ENCODE assay signal across 30 cellular contexts in the genomic region with DNA sequence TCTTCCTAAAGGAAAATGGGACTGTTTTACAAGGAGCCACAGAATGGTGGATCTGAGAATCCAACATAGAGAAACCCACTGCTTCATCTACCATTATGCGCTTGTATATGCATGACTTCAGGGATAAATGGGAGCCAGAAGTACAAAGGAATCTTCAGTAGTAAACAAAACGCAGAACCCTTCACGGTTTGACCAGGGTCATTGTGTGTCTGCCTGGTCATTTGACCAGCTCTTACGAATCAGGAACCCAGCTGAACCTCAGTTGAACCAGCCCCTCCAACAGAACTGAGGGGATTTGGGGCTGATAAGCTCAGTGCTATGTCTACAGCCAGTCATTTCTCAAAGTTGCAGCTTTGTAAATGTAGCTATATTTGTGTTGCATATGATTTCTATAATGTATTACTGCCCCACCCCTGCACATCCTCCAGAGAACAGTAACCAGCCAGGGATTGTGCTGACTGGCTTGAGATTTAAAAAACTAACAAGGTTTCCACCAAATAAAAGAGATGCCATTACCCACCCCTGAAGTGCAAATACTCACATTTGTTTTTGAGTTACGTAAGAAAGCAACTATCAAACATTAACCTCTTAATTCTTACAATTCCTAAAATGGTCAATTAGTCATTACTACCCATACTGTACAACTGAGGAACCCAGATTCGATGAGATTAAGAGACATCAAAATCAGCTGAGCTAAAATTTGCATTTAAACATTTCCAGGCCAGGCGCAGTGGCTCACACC. TPM values are rescaled to one million over a fixed set of nuclear protein-coding genes. Genes with fewer than 3 reads are reported as not detected.
DNase-seq lines count a peak whose midpoint lies in the region; ATAC-seq and TF ChIP-seq lines count a peak whose summit lies in the region.
"Had no signal": no experiment of that assay in that cellular context is flagged by ENCODE, and none has a peak within 500 bp of the region (broad histone marks: within the 10 kb centered on the region; RNA-seq: fewer than 3 reads in every experiment).

No MANE protein-coding gene starts in this region.

- H3K27me3 Mint-ChIP-seq in H9 (ENCODE audit: low read depth) = no peaks in the 10 kb centered on the region; the same call in 1 of the 2 replicates
- H3K27me3 Mint-ChIP-seq in activated CD8-positive, alpha-beta T cell treated with anti-CD3 and anti-CD28 coated beads, Interleukin-2, amount 10 ng/mL, durations not matched to agents 7 days and 5 days (ENCODE audit: low read depth) = peaks cover 19% of the 10 kb centered on the region

- H3K27ac Mint-ChIP-seq in H9 = peak overlapping the region in 2 of 3 experiments; percentile 28 to 50; a peak in 4 of 7 replicates
- H3K27ac Mint-ChIP-seq in activated CD8-positive, alpha-beta T cell treated with anti-CD3 and anti-CD28 coated beads, Interleukin-2, amount 10 ng/mL, durations not matched to agents 7 days and 5 days = no peak overlapping the region
- H3K27ac Mint-ChIP-seq: activated naive CD4-positive, alpha-beta T cell treated with anti-CD3 and anti-CD28 coated beads, Interleukin-2, amount 10 ng/mL, durations not matched to agents 7 days and 5 days; CD8-positive, alpha-beta T cell; T-helper 17 cell had no signal

- peaks cover 39 to 51% of the 10 kb centered on the region in 2 experiments for H3K4me1 Mint-ChIP-seq in H9
- peaks cover 7% of the 10 kb centered on the region for H3K4me1 Mint-ChIP-seq in activated CD8-positive, alpha-beta T cell treated with anti-CD3 and anti-CD28 coated beads, Interleukin-2, amount 10 ng/mL, durations not matched to agents 7 days and 5 days (ENCODE audit: low read depth)

- H3K9me3 ChIP-seq in H9 (ENCODE audit: control insufficient read depth, low read depth, low read length) = no peaks in the 10 kb centered on the region
- H3K9me3 ChIP-seq: adrenal gland, BE2C, body of pancreas, psoas muscle had no signal

- H3K4me3 Mint-ChIP-seq in H9 = no peak overlapping the region
- no peak overlapping the region for H3K4me3 Mint-ChIP-seq in activated CD8-positive, alpha-beta T cell treated with anti-CD3 and anti-CD28 coated beads, Interleukin-2, amount 10 ng/mL, durations not matched to agents 7 days and 5 days
- H3K4me3 Mint-ChIP-seq: activated naive CD4-positive, alpha-beta T cell treated with anti-CD3 and anti-CD28 coated beads, Interleukin-2, amount 10 ng/mL, durations not matched to agents 7 days and 5 days; CD8-positive, alpha-beta T cell; mesothelial cell of epicardium; naive B cell; T-helper 17 cell had no signal

- peaks cover 2% of the 10 kb centered on the region for H3K79me1 ChIP-seq in H9 (ENCODE audit: insufficient read depth, low read depth, low read length, poor library complexity, severe bottlenecking)

- no peak overlapping the region for H4K91ac ChIP-seq in H9 (ENCODE audit: insufficient read length, low read depth, low read length)

- H3K36me3 Mint-ChIP-seq in H9 (ENCODE audit: insufficient read depth in 1 of 3, low read depth in 3 of 3) = peaks cover 3 to 12% (median 8%) of the 10 kb centered on the region in 3 experiments; a peak in 6 of 7 replicates
- no peaks in the 10 kb centered on the region for H3K36me3 Mint-ChIP-seq in activated CD8-positive, alpha-beta T cell treated with anti-CD3 and anti-CD28 coated beads, Interleukin-2, amount 10 ng/mL, durations not matched to agents 7 days and 5 days (ENCODE audit: low read depth)
- H3K36me3 Mint-ChIP-seq: activated naive CD4-positive, alpha-beta T cell treated with anti-CD3 and anti-CD28 coated beads, Interleukin-2, amount 10 ng/mL, durations not matched to agents 7 days and 5 days; CD8-positive, alpha-beta T cell; mesothelial cell of epicardium; naive B cell had no signal

- H3K4me1 ChIP-seq in H9 (ENCODE audit: insufficient read depth, low read length) = no peaks in the 10 kb centered on the region; the same call in 1 of the 2 replicates
- H3K4me1 ChIP-seq: BE2C had no signal

- peaks cover 1% of the 10 kb centered on the region for H3K23me2 ChIP-seq in H9 (ENCODE audit: insufficient read length, low read depth, low read length, poor library complexity, severe bottlenecking)

- H3K27ac ChIP-seq in H9 (ENCODE audit: insufficient read length, low read depth, low read length) (no peak overlapping the region), temporal lobe (ENCODE audit: low read depth, low read length) (peak overlapping the region; percentile 88)
- H3K27ac ChIP-seq: adrenal gland, body of pancreas, HL-60, PC-9, psoas muscle had no signal

- no peak overlapping the region for H2AK5ac ChIP-seq in H9 (ENCODE audit: insufficient read length, low read length)

- no peak overlapping the region for H3K9ac ChIP-seq in H9 (ENCODE audit: extremely low read depth, insufficient read length, low read length)

- H3K79me2 ChIP-seq in H9 (ENCODE audit: insufficient read depth, low read length) = peaks cover 1% of the 10 kb centered on the region; the same call in 1 of the 2 replicates

- no peak for ATAC-seq in GM21381 (IDR thresholded peaks at IDR 0.05; ENCODE audit: unreplicated experiment)
- no peak for ATAC-seq in activated CD8-positive, alpha-beta T cell treated with anti-CD3 and anti-CD28 coated beads, Interleukin-2, amount 10 ng/mL, durations not matched to agents 7 days and 5 days
- ATAC-seq: activated CD4-positive, CD25-positive, alpha-beta regulatory T cell treated with anti-CD3 and anti-CD28 coated beads, Interleukin-2, amount 50 U/mL, for 24 hours; body of pancreas; CD8-positive, alpha-beta T cell; left ventricle myocardium superior; psoas muscle; SK-N-SH treated with all-trans-retinoic acid at 6 μM for 48 hours; T-helper 17 cell had no signal

- no peak overlapping the region for H2BK120ac ChIP-seq in H9 (ENCODE audit: low read depth, low read length, poor library complexity, severe bottlenecking)

- H2BK15ac ChIP-seq in H9 (ENCODE audit: low read depth, low read length) = no peak overlapping the region

- H3K27me3 ChIP-seq in H9 (ENCODE audit: insufficient read depth, low read length) = no peaks in the 10 kb centered on the region
- H3K27me3 ChIP-seq: adrenal gland, BE2C, body of pancreas had no signal

- no peak overlapping the region for H3T11ph ChIP-seq in H9 (ENCODE audit: low read length)

- no peak overlapping the region for H2AFZ ChIP-seq in H9 (ENCODE audit: low read length)
- H2AFZ ChIP-seq: PC-9 had no signal

- no peak overlapping the region for H2BK5ac ChIP-seq in H9 (ENCODE audit: insufficient read length, low read length)

- H3K23ac ChIP-seq in H9 (ENCODE audit: insufficient read length, low read depth, low read length) = no peak overlapping the region

- H3K4ac ChIP-seq in H9 (ENCODE audit: low read depth, low read length) = no peak overlapping the region

- no peak overlapping the region for H3K14ac ChIP-seq in H9 (ENCODE audit: insufficient read depth, low read length)

- CTCF ChIA-PET in activated CD8-positive, alpha-beta T cell treated with anti-CD3 and anti-CD28 coated beads, Interleukin-2, amount 10 ng/mL, durations not matched to agents 7 days and 5 days (lab: Charles Lee) = interaction anchor here (0.6 to 1.5 kb wide), 4 partner anchors 22 to 177 kb away, joined by 3 to 4 read pairs (median 4); no protein-coding TSS in a partner anchor

- H3K9me3 Mint-ChIP-seq in H9 = no peaks in the 10 kb centered on the region; a peak in 1 of 5 replicates
- H3K9me3 Mint-ChIP-seq in activated CD8-positive, alpha-beta T cell treated with anti-CD3 and anti-CD28 coated beads, Interleukin-2, amount 10 ng/mL, durations not matched to agents 7 days and 5 days (ENCODE audit: insufficient read depth) = no peaks in the 10 kb centered on the region
- H3K9me3 Mint-ChIP-seq: activated naive CD4-positive, alpha-beta T cell treated with anti-CD3 and anti-CD28 coated beads, Interleukin-2, amount 10 ng/mL, durations not matched to agents 7 days and 5 days; CD8-positive, alpha-beta T cell; mesothelial cell of epicardium; naive B cell had no signal

- POLR2A ChIA-PET in activated CD8-positive, alpha-beta T cell treated with anti-CD3 and anti-CD28 coated beads, Interleukin-2, amount 10 ng/mL, durations not matched to agents 7 days and 5 days (lab: Charles Lee) = interaction anchor here (1.0 kb wide), 1 partner anchor 19 kb away, joined by 4 read pairs; no protein-coding TSS in a partner anchor

- H3K4me3 ChIP-seq in foreskin fibroblast (ENCODE audit: low read depth in 1 of 2, low read length in 2 of 2) = no peak overlapping the region
- H3K4me3 ChIP-seq: adrenal gland, body of pancreas, PC-9, psoas muscle had no signal

- DNase-seq in H9 (no peak), globus pallidus (ENCODE audit: low spot score) (peak; percentile 77), midbrain (lab: John Stamatoyannopoulos, UW) (peak; percentile 46), foreskin fibroblast (no peak)
- no peak for DNase-seq in activated CD8-positive, alpha-beta T cell treated with anti-CD3 and anti-CD28 coated beads, Interleukin-2, amount 10 ng/mL, durations not matched to agents 7 days and 5 days
- DNase-seq: activated CD4-positive, alpha-beta T cell treated with anti-CD3 and anti-CD28 coated beads, Interleukin-2, amount 50 U/mL, for 48 hours; activated naive CD4-positive, alpha-beta T cell treated with anti-CD3 and anti-CD28 coated beads, Interleukin-2, amount 10 ng/mL, durations not matched to agents 7 days and 5 days; adrenal gland; BE2C; body of pancreas; CD8-positive, alpha-beta T cell; DMS 273 treated with DMSO at 0.1 percent for 48 hours; Karpas-422; left ventricle myocardium superior; naive B cell; NCI-H1417 treated with DMSO at 0.1 percent for 48 hours; NCI-H2029 treated with DMSO at 0.1 percent for 48 hours; NCI-H526; NK-92 treated with Interleukin-12 subunit alpha and Interleukin-12 subunit beta, amount 100 ng/mL, for 24 hours; PC-9; psoas muscle; stimulated activated CD4-positive, alpha-beta T cell treated with anti-CD3 and anti-CD28 coated beads, Interleukin-15, amount 100 ng/mL, for 24 hours; stimulated activated CD4-positive, alpha-beta T cell treated with anti-CD3 and anti-CD28 coated beads, Interleukin-4, amount 100 ng/mL, for 4 hours; T-helper 17 cell had no signal

- H4K5ac ChIP-seq in H9 (ENCODE audit: insufficient read length, low read depth, low read length) = no peak overlapping the region

- WGBS in H9 (ENCODE audit: extremely low coverage, insufficient read length, low lambda C conversion rate) = no CpG with 5 or more reads among the region's 7 CpGs

- no peak overlapping the region for H3K4me2 ChIP-seq in H9 (ENCODE audit: insufficient read depth, insufficient read length, low read length)
- H3K4me2 ChIP-seq: PC-9 had no signal

- no peak overlapping the region for H3K56ac ChIP-seq in H9 (ENCODE audit: insufficient read length, low read depth, low read length)

- no peak overlapping the region for H3K18ac ChIP-seq in H9 (ENCODE audit: insufficient read length, low read depth, low read length)

- no peak overlapping the region for H2BK12ac ChIP-seq in H9 (ENCODE audit: insufficient read length, low read depth, low read length)

- H4K8ac ChIP-seq in H9 (replicated peaks; ENCODE audit: insufficient read length, low read depth, low read length) = no peak overlapping the region

- H2BK20ac ChIP-seq in H9 (ENCODE audit: low read depth, low read length, poor library complexity, severe bottlenecking) = no peak overlapping the region

- no peaks in the 10 kb centered on the region for H4K20me1 ChIP-seq in H9 (ENCODE audit: control insufficient read depth, insufficient read depth, insufficient read length)

- TF ChIP-seq CTCF in H9 (conservative IDR thresholded peaks at IDR 0.05) (no peak), foreskin fibroblast (IDR thresholded peaks at IDR 0.05; ENCODE audit: low read depth, low read length) (no peak)

RNA-seq across cellular contexts. Expression of a gene that starts 6.3 kb away (rescaled TPM):
- 39.8 and 40.5 TPM in 2 replicates for total RNA-seq in H9 (2021)
- 42.5 TPM for total RNA-seq in temporal lobe
- 1 to 10 TPM; 1.2 TPM for total RNA-seq in activated CD8-positive, alpha-beta T cell treated with anti-CD3 and anti-CD28 coated beads, Interleukin-2, amount 10 ng/mL, durations not matched to agents 7 days and 5 days

Comparison
In these comparisons a context has a peak if more than half of its experiments do, and no peak if none do; other contexts are left out.
1. DNase-seq: peak in globus pallidus (single experiment) and midbrain (single experiment); none in H9 (single experiment), foreskin fibroblast (0 of 2) and activated CD8-positive, alpha-beta T cell treated with anti-CD3 and anti-CD28 coated beads, Interleukin-2, amount 10 ng/mL, durations not matched to agents 7 days and 5 days (single experiment).
2. RNA of a gene that starts 6.3 kb away (total RNA-seq): 42.5 TPM in temporal lobe (single experiment) and 39.8 to 40.5 TPM in H9; 1.2 TPM in activated CD8-positive, alpha-beta T cell treated with anti-CD3 and anti-CD28 coated beads, Interleukin-2, amount 10 ng/mL, durations not matched to agents 7 days and 5 days; every median in the first group is over 10 times any median in the second.